ENCODE assay signal across 11 cellular contexts in the genomic region with DNA sequence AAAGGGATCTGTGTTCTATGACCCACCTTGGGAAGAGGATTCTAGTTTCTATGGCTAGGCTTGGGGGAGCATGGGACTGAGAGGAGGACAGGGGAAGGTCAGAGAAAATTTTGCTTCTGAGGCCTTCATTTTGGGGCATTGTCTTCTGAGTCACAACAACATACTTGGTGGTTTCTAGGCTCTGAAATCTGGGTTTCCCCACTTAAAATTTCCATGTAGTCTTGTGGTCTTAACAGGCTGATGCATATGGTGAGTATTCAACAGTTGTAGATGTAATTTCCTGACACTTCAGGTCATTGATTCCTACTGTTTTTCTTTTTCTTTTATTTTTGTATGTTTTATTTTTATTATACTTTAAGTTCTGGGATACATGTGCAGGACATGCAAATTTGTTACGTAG.
DNase-seq lines count a peak whose midpoint lies in the region; ATAC-seq and TF ChIP-seq lines count a peak whose summit lies in the region.
"Had no signal": no experiment of that assay in that cellular context is flagged by ENCODE, and none has a peak within 500 bp of the region (broad histone marks: within the 10 kb centered on the region; RNA-seq: fewer than 3 reads in every experiment).

No MANE protein-coding gene starts in this region.

- peaks cover 10% of the 10 kb centered on the region for H3K27me3 Mint-ChIP-seq in stimulated activated memory B cell treated with anti-CD40 and anti-IgM and Interleukin-4, amounts not matched to agents 10 μg/mL and 1 μg/mL and 100 μg/mL, for 72 hours

- ATAC-seq in GM19328 (IDR thresholded peaks at IDR 0.05; ENCODE audit: unreplicated experiment) (peak; percentile 64), HG02870 (IDR thresholded peaks at IDR 0.05; ENCODE audit: unreplicated experiment) (peak; percentile 70)
- no peak for ATAC-seq in stimulated activated memory B cell treated with anti-CD40 and anti-IgM and Interleukin-4, amounts not matched to agents 10 μg/mL and 1 μg/mL and 100 μg/mL, for 72 hours

- H3K27me3 ChIP-seq in GM06990 (replicated peaks; ENCODE audit: control insufficient read depth, insufficient read depth, low read length) (no peaks in the 10 kb centered on the region), KMS-11 (ENCODE audit: insufficient read depth, low read depth) (no peaks in the 10 kb centered on the region)

- no peaks in the 10 kb centered on the region for H3K36me3 ChIP-seq in GM06990 (ENCODE audit: control insufficient read depth, insufficient read depth, low read length)
- no peaks in the 10 kb centered on the region for H3K36me3 ChIP-seq in KMS-11 (ENCODE audit: insufficient read depth)

- peak; percentile 34 for DNase-seq in GM06990 (ENCODE audit: extremely low read depth, insufficient read length)
- no peak for DNase-seq in NCI-H69 (lab: John Stamatoyannopoulos, UW)
- DNase-seq in Ammon's horn (ENCODE audit: low spot score): no peak
- DNase-seq in NCI-H2171 (lab: John Stamatoyannopoulos, UW): no peak
- DNase-seq: central memory CD4-positive, alpha-beta T cell had no signal

- no peaks in the 10 kb centered on the region for H4K20me1 ChIP-seq in KMS-11 (ENCODE audit: insufficient read depth)

- H3K9me3 Mint-ChIP-seq in stimulated activated memory B cell treated with anti-CD40 and anti-IgM and Interleukin-4, amounts not matched to agents 10 μg/mL and 1 μg/mL and 100 μg/mL, for 72 hours: peaks cover 10% of the 10 kb centered on the region

- no peak overlapping the region for H3K4me3 Mint-ChIP-seq in stimulated activated memory B cell treated with anti-CD40 and anti-IgM and Interleukin-4, amounts not matched to agents 10 μg/mL and 1 μg/mL and 100 μg/mL, for 72 hours
- H3K4me3 Mint-ChIP-seq: B cell had no signal

- no peak overlapping the region for H2AFZ ChIP-seq in KMS-11 (ENCODE audit: low read depth)

- H3K9ac ChIP-seq in KMS-11: no peak overlapping the region

- peak overlapping the region; percentile 19; the same call in 1 of the 2 replicates for H3K4me2 ChIP-seq in KMS-11

- no peaks in the 10 kb centered on the region for H3K79me2 ChIP-seq in KMS-11 (ENCODE audit: insufficient read depth, low read depth)

- H3K27ac ChIP-seq in KMS-11: 0 out of 2 replicates have a peak overlapping the region, but pooled peaks have one; percentile 21

- H3K4me1 ChIP-seq in KMS-11 (ENCODE audit: low read depth, poor library complexity, severe bottlenecking): peaks cover 31% of the 10 kb centered on the region

- TF ChIP-seq CTCF in GM06990 (IDR thresholded peaks at IDR 0.05; ENCODE audit: insufficient read depth, low read length, poor library complexity, severe bottlenecking): no peak
- no peak for TF ChIP-seq CTCF in KMS-11 (conservative IDR thresholded peaks at IDR 0.05; ENCODE audit: low read depth, low read length)

- H3K27ac Mint-ChIP-seq in stimulated activated memory B cell treated with anti-CD40 and anti-IgM and Interleukin-4, amounts not matched to agents 10 μg/mL and 1 μg/mL and 100 μg/mL, for 72 hours: no peak overlapping the region
- H3K27ac Mint-ChIP-seq: B cell had no signal

- no peaks in the 10 kb centered on the region for H3K4me1 Mint-ChIP-seq in stimulated activated memory B cell treated with anti-CD40 and anti-IgM and Interleukin-4, amounts not matched to agents 10 μg/mL and 1 μg/mL and 100 μg/mL, for 72 hours
- H3K4me1 Mint-ChIP-seq: B cell had no signal

- H3K4me3 ChIP-seq in GM06990 (replicated peaks; ENCODE audit: low read depth, low read length) (no peak overlapping the region), KMS-11 (IDR thresholded peaks at IDR 0.05; ENCODE audit: insufficient read depth, low read depth, low read length) (no peak overlapping the region)
- H3K4me3 ChIP-seq: lung had no signal

- H3K36me3 Mint-ChIP-seq in stimulated activated memory B cell treated with anti-CD40 and anti-IgM and Interleukin-4, amounts not matched to agents 10 μg/mL and 1 μg/mL and 100 μg/mL, for 72 hours: no peaks in the 10 kb centered on the region
